29 cellular contexts compared by ENCODE assay signal in genomic region chr6:165506657-165507056, GRCh38.
"Had no signal": no experiment of that assay in that cellular context is flagged by ENCODE, and none has a peak within 500 bp of the region (broad histone marks: within the 10 kb centered on the region; RNA-seq: fewer than 3 reads in every experiment).

No MANE protein-coding gene starts in this region.

- ATAC-seq: activated naive CD4-positive, alpha-beta T cell treated with anti-CD3 and anti-CD28 coated beads, Interleukin-2, amount 50 U/mL, for 72 hours; activated naive CD8-positive, alpha-beta T cell treated with anti-CD3 and anti-CD28 coated beads, Interleukin-2, amount 50 U/mL, for 24 hours; activated T-cell treated with anti-CD3 and anti-CD28 coated beads, Interleukin-2, amount 50 U/mL, for 4 hours; activated T-cell treated with anti-CD3 and anti-CD28 coated beads, Interleukin-2, amount 50 U/mL, for 72 hours; activated T-helper 17 cell treated with anti-CD3 and anti-CD28 coated beads, Interleukin-2, amount 50 U/mL, for 72 hours; body of pancreas had no signal

- DNase-seq: activated effector memory CD4-positive, alpha-beta T cell treated with anti-CD3 and anti-CD28 coated beads, Interleukin-2, amount 50 U/mL, for 16 hours; activated effector memory CD4-positive, alpha-beta T cell treated with Interleukin-2 at 50 U/mL for 16 hours; activated gamma-delta T cell; activated gamma-delta T cell treated with Interleukin-2 at 50 U/mL for 16 hours; activated naive CD4-positive, alpha-beta T cell; activated naive CD4-positive, alpha-beta T cell treated with anti-CD3 and anti-CD28 coated beads for 36 hours; activated naive CD4-positive, alpha-beta T cell treated with anti-CD3 and anti-CD28 coated beads, Interleukin-2, amount 10 ng/mL, durations not matched to agents 7 days and 5 days; activated naive CD4-positive, alpha-beta T cell treated with anti-CD3 and anti-CD28 coated beads, Interleukin-2, amount 50 U/mL, for 16 hours; activated naive CD4-positive, alpha-beta T cell treated with Interleukin-2 at 50 U/mL for 16 hours; activated naive CD8-positive, alpha-beta T cell treated with anti-CD3 and anti-CD28 coated beads for 36 hours; activated naive CD8-positive, alpha-beta T cell treated with anti-CD3 and anti-CD28 coated beads, Interleukin-2, amount 10 ng/mL, durations not matched to agents 7 days and 5 days; activated naive CD8-positive, alpha-beta T cell treated with anti-CD3 and anti-CD28 coated beads, Interleukin-2, amount 50 U/mL, for 24 hours; activated T-cell treated with anti-CD3 and anti-CD28 coated beads, Interleukin-2, amount 50 U/mL, for 1 hour; activated T-cell treated with anti-CD3 and anti-CD28 coated beads, Interleukin-2, amount 50 U/mL, for 24 hours; activated T-cell treated with anti-CD3 and anti-CD28 coated beads, Interleukin-2, amount 50 U/mL, for 4 hours; activated T-cell treated with anti-CD3 and anti-CD28 coated beads, Interleukin-2, amount 50 U/mL, for 48 hours; activated T-cell treated with anti-CD3 and anti-CD28 coated beads, Interleukin-2, amount 50 U/mL, for 72 hours; adrenal gland; amniotic stem cell; amygdala; anterior cingulate cortex; aorta; body of pancreas; brain microvascular endothelial cell; caudate nucleus; central memory CD4-positive, alpha-beta T cell; cerebellar nuclear complex had no signal
